Comparison of ENCODE assay signal across 17 cellular contexts in genomic region chr19:33279430-33280350, GRCh38. TPM values are rescaled to one million over a fixed set of nuclear protein-coding genes. Genes with fewer than 3 reads are reported as not detected.
DNase-seq lines count a peak whose midpoint lies in the region; ATAC-seq and TF ChIP-seq lines count a peak whose summit lies in the region.
"Had no signal": no experiment of that assay in that cellular context is flagged by ENCODE, and none has a peak within 500 bp of the region (broad histone marks: within the 10 kb centered on the region; RNA-seq: fewer than 3 reads in every experiment).

No MANE protein-coding gene starts in this region.

- TF ChIP-seq CTCF in nephron progenitor cell (IDR thresholded peaks at IDR 0.05) = no peak

- H3K27me3 Mint-ChIP-seq in T-helper 17 cell = no peaks in the 10 kb centered on the region
- H3K27me3 Mint-ChIP-seq in nephron progenitor cell (ENCODE audit: low read depth, poor library complexity) = peaks cover 13% of the 10 kb centered on the region

- H3K4me1 Mint-ChIP-seq in T-helper 17 cell (peaks cover 7% of the 10 kb centered on the region), nephron progenitor cell (peaks cover 44% of the 10 kb centered on the region)

- peak; percentile 29 to 41 for DNase-seq in SHP77 (lab: John Stamatoyannopoulos, UW)
- no peak for DNase-seq in SHP77 treated with DMSO at 0.1 percent for 48 hours (lab: John Stamatoyannopoulos, UW)
- peak; percentile 49 for DNase-seq in DMS79 treated with DMSO at 0.1 percent for 48 hours (lab: John Stamatoyannopoulos, UW)
- no peak for DNase-seq in T-helper 17 cell
- no peak for DNase-seq in nephron progenitor cell
- no peak for DNase-seq in inferior parietal cortex (ENCODE audit: extremely low spot score)
- DNase-seq: ACHN, heart right ventricle, NCI-H2227 treated with DMSO at 0.1 percent for 48 hours had no signal

- H3K4me3 Mint-ChIP-seq in T-helper 17 cell (no peak overlapping the region), nephron progenitor cell (no peak overlapping the region)

- no peaks in the 10 kb centered on the region for H3K9me3 ChIP-seq in T-helper 17 cell (ENCODE audit: control insufficient read depth, low read length, poor library complexity, severe bottlenecking)
- H3K9me3 ChIP-seq: heart right ventricle, prostate gland, SJSA1, thoracic aorta had no signal

- no peak for ATAC-seq in T-helper 17 cell
- ATAC-seq in GM21367 (IDR thresholded peaks at IDR 0.05; ENCODE audit: unreplicated experiment) = no peak
- ATAC-seq in HG03095 (IDR thresholded peaks at IDR 0.05; ENCODE audit: unreplicated experiment) = no peak

- no peaks in the 10 kb centered on the region for H3K9me3 Mint-ChIP-seq in nephron progenitor cell
- H3K9me3 Mint-ChIP-seq: activated naive CD4-positive, alpha-beta T cell treated with anti-CD3 and anti-CD28 coated beads for 36 hours had no signal

- H3K27ac Mint-ChIP-seq in T-helper 17 cell (peak overlapping the region; percentile 57), nephron progenitor cell (peak overlapping the region; percentile 71)
- H3K27ac Mint-ChIP-seq: activated naive CD4-positive, alpha-beta T cell treated with anti-CD3 and anti-CD28 coated beads for 36 hours had no signal

- no peaks in the 10 kb centered on the region for H3K36me3 Mint-ChIP-seq in T-helper 17 cell (ENCODE audit: low read depth)
- no peaks in the 10 kb centered on the region for H3K36me3 Mint-ChIP-seq in nephron progenitor cell (ENCODE audit: low read depth)

RNA-seq across cellular contexts. Expression of gene CEBPA, which starts 22.6 kb away (rescaled TPM):
- 1 to 10 TPM; 2.2 to 2.4 TPM for total RNA-seq in T-helper 17 cell

RNA-seq across cellular contexts. Expression of gene SLC7A10, which starts 54.0 kb away (rescaled TPM):
- total RNA-seq in T-helper 17 cell = not detected
- total RNA-seq: activated naive CD4-positive, alpha-beta T cell treated with anti-CD3 and anti-CD28 coated beads for 36 hours; bronchial epithelial cell; mucosa of gallbladder; SJSA1; thoracic aorta had no signal

Comparison
In these comparisons a context has a peak if more than half of its experiments do, and no peak if none do; other contexts are left out.
1. DNase-seq: peak in SHP77 (2 of 2) and DMS79 treated with DMSO at 0.1 percent for 48 hours (single experiment); none in SHP77 treated with DMSO at 0.1 percent for 48 hours (single experiment), T-helper 17 cell (0 of 3), nephron progenitor cell (single experiment) and inferior parietal cortex (single experiment).